In the genomic region with DNA sequence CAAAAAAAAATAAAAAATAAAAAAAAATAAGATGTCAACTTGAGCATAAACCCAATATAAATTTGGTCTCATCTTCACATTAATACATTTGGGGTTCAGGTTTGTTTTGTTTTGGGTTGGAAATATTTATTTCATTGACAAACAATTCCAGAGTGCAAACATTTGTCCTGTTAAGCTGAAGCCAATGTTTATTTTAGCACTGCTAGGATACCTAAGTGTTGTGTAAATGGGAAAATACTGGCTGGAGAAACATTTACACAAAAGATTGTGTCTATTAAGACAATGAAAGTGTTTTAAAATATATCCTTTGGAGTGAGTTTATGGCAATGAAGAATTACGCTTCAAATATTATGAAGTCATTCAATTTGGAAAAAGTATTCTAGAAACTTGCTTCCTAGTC, we compare ENCODE assay signal across 21 cellular contexts.
DNase-seq lines count a peak whose midpoint lies in the region; ATAC-seq, FAIRE-seq and TF ChIP-seq lines count a peak whose summit lies in the region.
"Had no signal": no experiment of that assay in that cellular context is flagged by ENCODE, and none has a peak within 500 bp of the region (broad histone marks: within the 10 kb centered on the region; RNA-seq: fewer than 3 reads in every experiment).

No MANE protein-coding gene starts in this region.

- CTCF ChIA-PET in HepG2 (lab: Yijun Ruan, JAX; ENCODE audit: low intra/inter-chr PET ratio, low total read pairs), result no interaction called here

- DNase-seq in Right ventricle myocardium superior, result no peak
- DNase-seq in left cardiac atrium, result no peak
- peak; percentile 56 for DNase-seq in NCI-H774 (lab: John Stamatoyannopoulos, UW)
- peak; percentile 49 for DNase-seq in HepG2 (ENCODE audit: low spot score)
- no peak for DNase-seq in pancreas
- no peak for DNase-seq in activated CD8-positive, alpha-beta memory T cell treated with anti-CD3 and anti-CD28 coated beads for 24 hours
- no peak for DNase-seq in stimulated activated effector memory CD8-positive, alpha-beta T cell treated with anti-CD3 and anti-CD28 coated beads, Interleukin-12 subunit alpha, Interleukin-12 subunit beta, amount 100 ng/mL, for 72 hours (ENCODE audit: low spot score in 2 of 2)
- DNase-seq: Calu3, DMS153, H7, Kasumi-1, MV-4-11, NCI-H1105, NCI-H2029, NCI-H446, NCI-H526, OCI-M1, Peyer's patch had no signal

- no peaks in the 10 kb centered on the region for H4K20me1 ChIP-seq in HepG2 (ENCODE audit: insufficient read depth, low read length)

- no peak overlapping the region for H3K9ac ChIP-seq in HepG2 (ENCODE audit: insufficient read depth, low read depth, low read length)

- H3K9me3 Mint-ChIP-seq in stimulated activated effector memory CD8-positive, alpha-beta T cell treated with anti-CD3 and anti-CD28 coated beads, Interleukin-12 subunit alpha, Interleukin-12 subunit beta, amount 100 ng/mL, for 72 hours, result no peaks in the 10 kb centered on the region

- TF ChIP-seq EP300 in HepG2 (IDR thresholded peaks at IDR 0.05; ENCODE audit: low read depth in 2 of 2, low read length in 2 of 2), result no peak
- TF ChIP-seq EP300 in HepG2 (CRISPR knock-in tag; IDR thresholded peaks at IDR 0.05; ENCODE audit: borderline replicate concordance), result no peak

- no peak overlapping the region for H2AFZ ChIP-seq in HepG2 (ENCODE audit: low read length)

- intact Hi-C loops in Right ventricle myocardium superior (cut with DNase I) (no loop called here), left cardiac atrium (cut with DNase I) (no loop called here), HepG2 (cut with micrococcal nuclease; ENCODE audit: unreplicated experiment) (no loop called here), pancreas (cut with DNase I) (no loop called here)

- no peaks in the 10 kb centered on the region for H3K36me3 Mint-ChIP-seq in stimulated activated effector memory CD8-positive, alpha-beta T cell treated with anti-CD3 and anti-CD28 coated beads, Interleukin-12 subunit alpha, Interleukin-12 subunit beta, amount 100 ng/mL, for 72 hours

- no peak for TF ChIP-seq CTCF in HepG2 (CRISPR knock-in tag; IDR thresholded peaks at IDR 0.05)
- no peak for TF ChIP-seq CTCF in pancreas (IDR thresholded peaks at IDR 0.05)

- no peaks in the 10 kb centered on the region for H3K79me2 ChIP-seq in HepG2 (ENCODE audit: insufficient read depth, low read length)

- TF ChIP-seq POLR2A in HepG2 (IDR thresholded peaks at IDR 0.05; ENCODE audit: insufficient read depth in 1 of 2, low read depth in 2 of 2, low read length in 2 of 2), result no peak

- H3K27ac Mint-ChIP-seq in stimulated activated effector memory CD8-positive, alpha-beta T cell treated with anti-CD3 and anti-CD28 coated beads, Interleukin-12 subunit alpha, Interleukin-12 subunit beta, amount 100 ng/mL, for 72 hours, result no peak overlapping the region

- BruUV-seq in HepG2 (replicated peaks; lab: Mats Ljungman, UMichigan), result no TSS peak

- FAIRE-seq in HepG2 (lab: Jason Lieb, UNC) (no peak), pancreas (lab: Jason Lieb, UNC) (no peak)
- FAIRE-seq: GM18507, K562 had no signal

- no peak overlapping the region for H3K4me3 Mint-ChIP-seq in stimulated activated effector memory CD8-positive, alpha-beta T cell treated with anti-CD3 and anti-CD28 coated beads, Interleukin-12 subunit alpha, Interleukin-12 subunit beta, amount 100 ng/mL, for 72 hours

- in situ Hi-C loops in HepG2 (cut with HindIII; ENCODE audit: extremely low pct_ligation_motif_present, low pct_unique_long_range_greater_than_20kb), result no loop called here

- H3K4me3 ChIP-seq in HepG2 (replicated peaks in 1 of 3; ENCODE audit: insufficient read depth in 1 of 3, low read depth in 2 of 3, low read length in 3 of 3) (no peak overlapping the region), pancreas (no peak overlapping the region)
- H3K4me3 ChIP-seq: K562, Peyer's patch, SJSA1 had no signal

- H3K27me3 ChIP-seq in HepG2 (ENCODE audit: control insufficient read depth in 1 of 2, insufficient read depth in 2 of 2, low read length in 2 of 2), result no peaks in the 10 kb centered on the region
- H3K27me3 ChIP-seq in pancreas, result no peaks in the 10 kb centered on the region
- H3K27me3 ChIP-seq: Peyer's patch, SJSA1 had no signal

- H3K27ac ChIP-seq in HepG2 (ENCODE audit: extremely low read length, insufficient read depth, low read length) (peak overlapping the region; percentile 53), pancreas (peak overlapping the region in 1 of 4 donors; percentile 4)
- H3K27ac ChIP-seq: Peyer's patch, SJSA1 had no signal

- H3K9me3 ChIP-seq in HepG2 (ENCODE audit: low read length) (no peaks in the 10 kb centered on the region), pancreas (no peaks in the 10 kb centered on the region)
- H3K9me3 ChIP-seq: Peyer's patch, SJSA1 had no signal

- H3K4me1 Mint-ChIP-seq in stimulated activated effector memory CD8-positive, alpha-beta T cell treated with anti-CD3 and anti-CD28 coated beads, Interleukin-12 subunit alpha, Interleukin-12 subunit beta, amount 100 ng/mL, for 72 hours, result no peaks in the 10 kb centered on the region

- H3K36me3 ChIP-seq in HepG2 (replicated peaks in 1 of 2; ENCODE audit: control insufficient read depth in 1 of 2, insufficient read depth in 2 of 2, low read length in 2 of 2) (0 out of 5 replicates have a peak, but pooled peaks cover 0 to 7% of the 10 kb centered on the region in 2 experiments), pancreas (no peaks in the 10 kb centered on the region)
- H3K36me3 ChIP-seq: Peyer's patch, SJSA1 had no signal

- peak; percentile 71 for ATAC-seq in Right ventricle myocardium superior (ENCODE audit: poor library complexity)
- ATAC-seq in left cardiac atrium, result no peak
- peak; percentile 69 for ATAC-seq in HepG2
- ATAC-seq in pancreas, result peak; percentile 83 to 89 (median 86)
- ATAC-seq in stimulated activated effector memory CD8-positive, alpha-beta T cell treated with anti-CD3 and anti-CD28 coated beads, Interleukin-12 subunit alpha, Interleukin-12 subunit beta, amount 100 ng/mL, for 72 hours, result no peak
- ATAC-seq: K562 had no signal

- H3K4me2 ChIP-seq in HepG2 (ENCODE audit: low read depth, low read length), result no peak overlapping the region

- no peak for TF ChIP-seq RAD21 in HepG2 (CRISPR knock-in tag; IDR thresholded peaks at IDR 0.05)

- WGBS in HepG2 (ENCODE audit: low lambda C conversion rate), result 68% methylated on average over 1 of the region's 1 CpG
- WGBS in pancreas, 2 donors, result 40 to 42% methylated on average over 1 of the region's 1 CpG

- POLR2A ChIA-PET in HepG2 (lab: Yijun Ruan, JAX), result interaction anchor here (1.2 kb wide), 1 partner anchor 10 kb away, joined by 3 read pairs; no protein-coding TSS in a partner anchor

- H3K4me1 ChIP-seq in HepG2 (ENCODE audit: insufficient read depth, low read length) (peaks cover 33% of the 10 kb centered on the region), pancreas (peaks cover 0 to 13% (median 11%) of the 10 kb centered on the region in 3 donors)
- H3K4me1 ChIP-seq: Peyer's patch, SJSA1 had no signal

TF ChIP-seq in HepG2, 621 proteins besides CTCF, POLR2A, EP300 and RAD21 (continues in another document):
- TF ChIP-seq FOXA3 (CRISPR knock-in tag; IDR thresholded peaks at IDR 0.05), result peak; percentile 75
- 0 out of 2 replicates have a peak, but pooled peaks have one; percentile 57 for TF ChIP-seq CEBPB (IDR thresholded peaks at IDR 0.05; ENCODE audit: borderline replicate concordance, low read depth, low read length)
- TF ChIP-seq, protein P1, sequence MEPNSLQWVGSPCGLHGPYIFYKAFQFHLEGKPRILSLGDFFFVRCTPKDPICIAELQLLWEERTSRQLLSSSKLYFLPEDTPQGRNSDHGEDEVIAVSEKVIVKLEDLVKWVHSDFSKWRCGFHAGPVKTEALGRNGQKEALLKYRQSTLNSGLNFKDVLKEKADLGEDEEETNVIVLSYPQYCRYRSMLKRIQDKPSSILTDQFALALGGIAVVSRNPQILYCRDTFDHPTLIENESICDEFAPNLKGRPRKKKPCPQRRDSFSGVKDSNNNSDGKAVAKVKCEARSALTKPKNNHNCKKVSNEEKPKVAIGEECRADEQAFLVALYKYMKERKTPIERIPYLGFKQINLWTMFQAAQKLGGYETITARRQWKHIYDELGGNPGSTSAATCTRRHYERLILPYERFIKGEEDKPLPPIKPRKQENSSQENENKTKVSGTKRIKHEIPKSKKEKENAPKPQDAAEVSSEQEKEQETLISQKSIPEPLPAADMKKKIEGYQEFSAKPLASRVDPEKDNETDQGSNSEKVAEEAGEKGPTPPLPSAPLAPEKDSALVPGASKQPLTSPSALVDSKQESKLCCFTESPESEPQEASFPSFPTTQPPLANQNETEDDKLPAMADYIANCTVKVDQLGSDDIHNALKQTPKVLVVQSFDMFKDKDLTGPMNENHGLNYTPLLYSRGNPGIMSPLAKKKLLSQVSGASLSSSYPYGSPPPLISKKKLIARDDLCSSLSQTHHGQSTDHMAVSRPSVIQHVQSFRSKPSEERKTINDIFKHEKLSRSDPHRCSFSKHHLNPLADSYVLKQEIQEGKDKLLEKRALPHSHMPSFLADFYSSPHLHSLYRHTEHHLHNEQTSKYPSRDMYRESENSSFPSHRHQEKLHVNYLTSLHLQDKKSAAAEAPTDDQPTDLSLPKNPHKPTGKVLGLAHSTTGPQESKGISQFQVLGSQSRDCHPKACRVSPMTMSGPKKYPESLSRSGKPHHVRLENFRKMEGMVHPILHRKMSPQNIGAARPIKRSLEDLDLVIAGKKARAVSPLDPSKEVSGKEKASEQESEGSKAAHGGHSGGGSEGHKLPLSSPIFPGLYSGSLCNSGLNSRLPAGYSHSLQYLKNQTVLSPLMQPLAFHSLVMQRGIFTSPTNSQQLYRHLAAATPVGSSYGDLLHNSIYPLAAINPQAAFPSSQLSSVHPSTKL (CRISPR knock-in tag; IDR thresholded peaks at IDR 0.05), result peak; percentile 63

Comparison
In these comparisons a context has a peak if more than half of its experiments do, and no peak if none do; other contexts are left out.
1. ATAC-seq: peak in Right ventricle myocardium superior (single experiment), HepG2 (single experiment) and pancreas (4 of 4); none in left cardiac atrium (0 of 2) and stimulated activated effector memory CD8-positive, alpha-beta T cell treated with anti-CD3 and anti-CD28 coated beads, Interleukin-12 subunit alpha, Interleukin-12 subunit beta, amount 100 ng/mL, for 72 hours (single experiment).
2. DNase-seq: peak in NCI-H774 (single experiment) and HepG2 (single experiment); none in Right ventricle myocardium superior (single experiment), left cardiac atrium (single experiment), pancreas (0 of 6), activated CD8-positive, alpha-beta memory T cell treated with anti-CD3 and anti-CD28 coated beads for 24 hours (single experiment) and stimulated activated effector memory CD8-positive, alpha-beta T cell treated with anti-CD3 and anti-CD28 coated beads, Interleukin-12 subunit alpha, Interleukin-12 subunit beta, amount 100 ng/mL, for 72 hours (0 of 2).